Comparison of ENCODE assay signal across 24 cellular contexts in the genomic region with DNA sequence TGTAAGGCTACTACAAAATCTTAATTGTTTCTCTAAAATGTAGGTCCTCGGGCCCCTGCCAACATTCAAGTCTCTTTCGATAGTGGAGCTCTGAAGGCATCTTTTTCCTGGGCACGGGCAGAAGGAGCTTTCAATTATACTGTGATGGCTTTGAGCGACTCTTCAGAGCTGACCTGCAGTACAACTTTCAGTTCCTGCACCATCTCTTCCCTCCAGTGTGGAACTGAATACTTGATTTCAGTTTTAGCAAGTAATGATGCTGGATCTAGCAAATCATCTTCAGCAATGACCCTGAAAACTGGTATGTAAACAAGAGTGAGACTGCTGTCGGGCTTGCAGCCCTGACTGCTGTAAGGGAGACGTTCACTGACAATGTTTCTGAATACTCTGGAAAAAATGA. TPM values are rescaled to one million over a fixed set of nuclear protein-coding genes. Genes with fewer than 3 reads are reported as not detected.
DNase-seq lines count a peak whose midpoint lies in the region; ATAC-seq and TF ChIP-seq lines count a peak whose summit lies in the region.
"Had no signal": no experiment of that assay in that cellular context is flagged by ENCODE, and none has a peak within 500 bp of the region (broad histone marks: within the 10 kb centered on the region; RNA-seq: fewer than 3 reads in every experiment).

No MANE protein-coding gene starts in this region.

- TF ChIP-seq CTCF in WI38 (IDR thresholded peaks at IDR 0.05; ENCODE audit: low read depth, low read length): no peak

- H3K27ac ChIP-seq in substantia nigra (ENCODE audit: low read depth, low read length, poor library complexity, severe bottlenecking): peak overlapping the region; percentile 60
- H3K27ac ChIP-seq: SJSA1 had no signal

- H3K4me3 ChIP-seq in WI38 (ENCODE audit: low read depth, low read length): peak overlapping the region; percentile 14; the same call in 1 of the 2 replicates
- H3K4me3 ChIP-seq: SJSA1, transverse colon had no signal

- DNase-seq in HCEC 1CT (peak; percentile 30), fibroblast of peridontal ligament (ENCODE audit: extremely low read depth) (peak; percentile 80), substantia nigra (lab: John Stamatoyannopoulos, UW) (peak in 4 of 49 donors; percentile 8 to 25 (median 16)), cerebellum (ENCODE audit: low spot score) (no peak), NCI-H345 (lab: John Stamatoyannopoulos, UW) (no peak)
- DNase-seq in activated CD4-positive, alpha-beta T cell treated with anti-CD3 and anti-CD28 coated beads, Interleukin-2, amount 50 U/mL, for 4 hours: no peak
- DNase-seq: activated CD4-positive, CD25-positive, alpha-beta regulatory T cell; activated CD8-positive, alpha-beta T cell treated with anti-CD3 and anti-CD28 coated beads, Interleukin-2, amount 10 ng/mL, durations not matched to agents 7 days and 5 days; activated naive CD4-positive, alpha-beta T cell treated with anti-CD3 and anti-CD28 coated beads, Interleukin-2, amount 50 U/mL, for 16 hours; activated T-cell treated with anti-CD3 and anti-CD28 coated beads, Interleukin-2, amount 50 U/mL, for 4 hours; COR-L47; NCI-H146; NCI-H774; right cardiac atrium; T-helper 17 cell; transverse colon had no signal

- ATAC-seq in HG02870 (IDR thresholded peaks at IDR 0.05; ENCODE audit: unreplicated experiment): no peak
- ATAC-seq: activated CD8-positive, alpha-beta T cell treated with anti-CD3 and anti-CD28 coated beads, Interleukin-2, amount 10 ng/mL, durations not matched to agents 7 days and 5 days; activated T-cell treated with anti-CD3 and anti-CD28 coated beads, Interleukin-2, amount 50 U/mL, for 4 hours; left lobe of liver; Panc1; right cardiac atrium; stimulated activated effector memory CD8-positive, alpha-beta T cell treated with anti-CD3 and anti-CD28 coated beads, Interleukin-12 subunit alpha, Interleukin-12 subunit beta, amount 100 ng/mL, for 72 hours; T-helper 17 cell had no signal

RNA-seq across cellular contexts. Expression of a gene that starts 9.6 kb away (rescaled TPM):
- total RNA-seq in cerebellum: 0.18 TPM
- total RNA-seq: activated CD8-positive, alpha-beta T cell treated with anti-CD3 and anti-CD28 coated beads, Interleukin-2, amount 10 ng/mL, durations not matched to agents 7 days and 5 days; activated T-cell treated with anti-CD3 and anti-CD28 coated beads, Interleukin-2, amount 50 U/mL, for 4 hours; epithelial cell of proximal tubule; left lobe of liver; MCF 10A; SJSA1; transverse colon had no signal

RNA-seq across cellular contexts. Expression of a gene that starts 24.2 kb away (rescaled TPM):
- 45.5 TPM for total RNA-seq in cerebellum

RNA-seq across cellular contexts. Expression of a gene that starts 30.2 kb away (rescaled TPM):
- total RNA-seq in cerebellum: 25.0 TPM

Comparison
In these comparisons a context has a peak if more than half of its experiments do, and no peak if none do; other contexts are left out.
1. DNase-seq: peak in HCEC 1CT (single experiment) and fibroblast of peridontal ligament (single experiment); none in cerebellum (single experiment), NCI-H345 (single experiment) and activated CD4-positive, alpha-beta T cell treated with anti-CD3 and anti-CD28 coated beads, Interleukin-2, amount 50 U/mL, for 4 hours (0 of 2).